ENCODE assay signal across 17 cellular contexts in the genomic region with DNA sequence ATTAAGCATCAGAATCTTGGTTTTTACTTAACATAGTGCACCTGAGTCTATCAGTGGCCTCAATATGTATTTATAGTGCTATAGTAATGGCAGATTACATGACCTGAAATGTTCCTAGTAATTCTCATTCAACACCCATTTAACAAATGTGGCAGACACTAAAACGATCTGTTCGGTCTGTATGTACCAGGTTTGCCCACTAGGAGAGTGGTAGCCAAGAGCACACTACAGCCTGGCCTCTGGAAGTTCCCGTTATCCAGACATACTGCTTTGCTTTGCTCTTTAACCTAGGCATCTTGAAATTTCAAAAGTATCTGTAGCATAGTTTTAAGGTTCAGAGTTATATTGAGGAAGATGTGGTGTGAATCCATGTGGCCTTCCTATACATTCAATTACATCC.
"Had no signal": no experiment of that assay in that cellular context is flagged by ENCODE, and none has a peak within 500 bp of the region (broad histone marks: within the 10 kb centered on the region; RNA-seq: fewer than 3 reads in every experiment).

No MANE protein-coding gene starts in this region.

- H3K4me3 ChIP-seq: ascending aorta, breast epithelium, heart left ventricle, left lung, uterus had no signal

- H3K4me3 Mint-ChIP-seq: activated naive CD4-positive, alpha-beta T cell treated with anti-CD3 and anti-CD28 coated beads, Interleukin-2, amount 10 ng/mL, durations not matched to agents 7 days and 5 days; dendritic cell treated with granulocyte-macrophage colony-stimulating factor and Interleukin-4, amounts not matched to agents 40 ng/mL and 50 ng/mL, for 4 days; memory B cell; naive thymus-derived CD8-positive, alpha-beta T cell; stimulated activated memory B cell treated with anti-CD40 and anti-IgM and Interleukin-4, amounts not matched to agents 10 μg/mL and 1 μg/mL and 100 μg/mL, for 72 hours had no signal

- H3K9me3 ChIP-seq: ascending aorta, heart left ventricle, left lung, uterus had no signal

- H3K27me3 Mint-ChIP-seq: activated naive CD4-positive, alpha-beta T cell treated with anti-CD3 and anti-CD28 coated beads, Interleukin-2, amount 10 ng/mL, durations not matched to agents 7 days and 5 days; dendritic cell treated with granulocyte-macrophage colony-stimulating factor and Interleukin-4, amounts not matched to agents 40 ng/mL and 50 ng/mL, for 4 days; memory B cell; stimulated activated memory B cell treated with anti-CD40 and anti-IgM and Interleukin-4, amounts not matched to agents 10 μg/mL and 1 μg/mL and 100 μg/mL, for 72 hours had no signal

- DNase-seq: activated CD4-positive, alpha-beta T cell treated with anti-CD3 and anti-CD28 coated beads, Interleukin-2, amount 50 U/mL, for 48 hours; activated naive CD4-positive, alpha-beta T cell treated with anti-CD3 and anti-CD28 coated beads, Interleukin-2, amount 10 ng/mL, durations not matched to agents 7 days and 5 days; activated T-cell treated with anti-CD3 and anti-CD28 coated beads, Interleukin-2, amount 50 U/mL, for 1 hour; cerebellar nuclear complex; effector memory CD4-positive, alpha-beta T cell; heart left ventricle; kidney; naive thymus-derived CD8-positive, alpha-beta T cell; retina; uterus had no signal

- H3K27ac Mint-ChIP-seq: activated naive CD4-positive, alpha-beta T cell treated with anti-CD3 and anti-CD28 coated beads, Interleukin-2, amount 10 ng/mL, durations not matched to agents 7 days and 5 days; dendritic cell treated with granulocyte-macrophage colony-stimulating factor and Interleukin-4, amounts not matched to agents 40 ng/mL and 50 ng/mL, for 4 days; memory B cell; naive thymus-derived CD8-positive, alpha-beta T cell; stimulated activated memory B cell treated with anti-CD40 and anti-IgM and Interleukin-4, amounts not matched to agents 10 μg/mL and 1 μg/mL and 100 μg/mL, for 72 hours had no signal

- H3K4me1 Mint-ChIP-seq: activated naive CD4-positive, alpha-beta T cell treated with anti-CD3 and anti-CD28 coated beads, Interleukin-2, amount 10 ng/mL, durations not matched to agents 7 days and 5 days; memory B cell; naive thymus-derived CD8-positive, alpha-beta T cell; stimulated activated memory B cell treated with anti-CD40 and anti-IgM and Interleukin-4, amounts not matched to agents 10 μg/mL and 1 μg/mL and 100 μg/mL, for 72 hours had no signal

- H3K36me3 ChIP-seq: ascending aorta, breast epithelium, heart left ventricle, left lung, uterus had no signal

- H3K9me3 Mint-ChIP-seq: activated naive CD4-positive, alpha-beta T cell treated with anti-CD3 and anti-CD28 coated beads, Interleukin-2, amount 10 ng/mL, durations not matched to agents 7 days and 5 days; memory B cell had no signal

- H3K4me1 ChIP-seq: ascending aorta, breast epithelium, heart left ventricle, left lung, uterus had no signal

- H3K36me3 Mint-ChIP-seq: activated naive CD4-positive, alpha-beta T cell treated with anti-CD3 and anti-CD28 coated beads, Interleukin-2, amount 10 ng/mL, durations not matched to agents 7 days and 5 days; memory B cell; naive thymus-derived CD8-positive, alpha-beta T cell; stimulated activated memory B cell treated with anti-CD40 and anti-IgM and Interleukin-4, amounts not matched to agents 10 μg/mL and 1 μg/mL and 100 μg/mL, for 72 hours had no signal

- H3K27ac ChIP-seq: ascending aorta, breast epithelium, epithelial cell of prostate, heart left ventricle, left lung, uterus had no signal

- H3K27me3 ChIP-seq: ascending aorta, breast epithelium, heart left ventricle, left lung, uterus had no signal
